In the genomic region with DNA sequence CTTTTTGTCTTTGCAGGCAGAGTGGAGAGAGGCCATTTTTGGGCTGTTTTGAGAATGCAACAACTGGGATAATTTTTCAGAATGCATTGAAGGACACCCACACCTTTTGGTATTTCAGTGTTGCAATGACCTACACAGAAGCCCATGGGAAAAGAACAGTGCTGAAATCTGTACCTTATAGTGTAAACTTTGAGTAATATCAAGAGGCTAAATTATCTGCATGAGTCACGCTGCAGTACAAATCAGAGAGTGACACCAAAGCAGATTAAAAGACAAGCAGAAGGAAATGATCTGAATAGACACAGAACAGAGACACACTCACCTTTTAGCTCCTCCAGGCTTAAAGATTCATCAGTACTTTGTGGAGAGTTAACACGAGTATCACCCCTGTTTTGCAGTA, we compare ENCODE assay signal across 21 cellular contexts.
DNase-seq lines count a peak whose midpoint lies in the region; TF ChIP-seq lines count a peak whose summit lies in the region.
"Had no signal": no experiment of that assay in that cellular context is flagged by ENCODE, and none has a peak within 500 bp of the region (broad histone marks: within the 10 kb centered on the region; RNA-seq: fewer than 3 reads in every experiment).

No MANE protein-coding gene starts in this region.

- H3K79me2 ChIP-seq in OCI-LY3 (ENCODE audit: low read length): no peaks in the 10 kb centered on the region

- H3K9ac ChIP-seq in OCI-LY3 (ENCODE audit: low read length): no peak overlapping the region

- no peak overlapping the region for H2AFZ ChIP-seq in OCI-LY3 (ENCODE audit: low read depth, low read length)

- H3K27ac ChIP-seq in OCI-LY3 (ENCODE audit: low read length): no peak overlapping the region
- H3K27ac ChIP-seq: C4-2B, dorsolateral prefrontal cortex, HL-60, testis had no signal

- no peaks in the 10 kb centered on the region for H4K20me1 ChIP-seq in OCI-LY3 (ENCODE audit: insufficient read depth, low read length)

- H3K36me3 ChIP-seq in OCI-LY3 (replicated peaks; ENCODE audit: low read depth, low read length): no peaks in the 10 kb centered on the region

- peaks cover 10% of the 10 kb centered on the region for H3K4me1 ChIP-seq in OCI-LY3 (ENCODE audit: low read length)
- H3K4me1 ChIP-seq: testis had no signal

- H3K9me3 ChIP-seq in OCI-LY3 (ENCODE audit: insufficient read depth, low read length): no peaks in the 10 kb centered on the region
- H3K9me3 ChIP-seq: testis had no signal

- no peak for TF ChIP-seq CTCF in OCI-LY3 (IDR thresholded peaks at IDR 0.05; ENCODE audit: low read depth, low read length)
- no peak for TF ChIP-seq CTCF in choroid plexus epithelial cell (conservative IDR thresholded peaks at IDR 0.05; ENCODE audit: low read depth, low read length)

- H3K4me3 ChIP-seq in OCI-LY3 (ENCODE audit: low read length): no peak overlapping the region
- no peak overlapping the region for H3K4me3 ChIP-seq in choroid plexus epithelial cell (ENCODE audit: low read depth, low read length)
- H3K4me3 ChIP-seq: dorsolateral prefrontal cortex, testis had no signal

- peak; percentile 6 for DNase-seq in EL
- DNase-seq in choroid plexus epithelial cell (ENCODE audit: low read depth): peak; percentile 38
- peak; percentile 4 for DNase-seq in non-pigmented ciliary epithelial cell (ENCODE audit: low read depth)
- DNase-seq in GF-D8 (lab: John Stamatoyannopoulos, UW): no peak
- DNase-seq in DMS 273 treated with DMSO at 0.1 percent for 48 hours (lab: John Stamatoyannopoulos, UW): no peak
- DNase-seq in DMS 273 (lab: John Stamatoyannopoulos, UW; ENCODE audit: unreplicated experiment): no peak
- no peak for DNase-seq in NCI-H2196 (lab: John Stamatoyannopoulos, UW; ENCODE audit: unreplicated experiment)
- DNase-seq: activated CD8-positive, alpha-beta T cell treated with anti-CD3 and anti-CD28 coated beads for 36 hours; activated naive CD4-positive, alpha-beta T cell treated with Interleukin-2 at 50 U/mL for 16 hours; activated T-cell treated with anti-CD3 and anti-CD28 coated beads, Interleukin-2, amount 50 U/mL, for 1 hour; amygdala; Calu3; dorsolateral prefrontal cortex; foreskin melanocyte; hippocampal formation; IMR-90; NCI-H2171 treated with DMSO at 0.1 percent for 48 hours; testis had no signal

- no peaks in the 10 kb centered on the region for H3K27me3 ChIP-seq in OCI-LY3 (ENCODE audit: low read depth, low read length)
- H3K27me3 ChIP-seq: dorsolateral prefrontal cortex, testis had no signal

- peak overlapping the region; percentile 26 for H3K4me2 ChIP-seq in OCI-LY3 (ENCODE audit: low read length)

Comparison
In these comparisons a context has a peak if more than half of its experiments do, and no peak if none do; other contexts are left out.
1. DNase-seq: peak in EL (single experiment), choroid plexus epithelial cell (single experiment) and non-pigmented ciliary epithelial cell (single experiment); none in GF-D8 (single experiment), DMS 273 treated with DMSO at 0.1 percent for 48 hours (single experiment), DMS 273 (single experiment) and NCI-H2196 (single experiment).